20 cellular contexts compared by ENCODE assay signal in the genomic region with DNA sequence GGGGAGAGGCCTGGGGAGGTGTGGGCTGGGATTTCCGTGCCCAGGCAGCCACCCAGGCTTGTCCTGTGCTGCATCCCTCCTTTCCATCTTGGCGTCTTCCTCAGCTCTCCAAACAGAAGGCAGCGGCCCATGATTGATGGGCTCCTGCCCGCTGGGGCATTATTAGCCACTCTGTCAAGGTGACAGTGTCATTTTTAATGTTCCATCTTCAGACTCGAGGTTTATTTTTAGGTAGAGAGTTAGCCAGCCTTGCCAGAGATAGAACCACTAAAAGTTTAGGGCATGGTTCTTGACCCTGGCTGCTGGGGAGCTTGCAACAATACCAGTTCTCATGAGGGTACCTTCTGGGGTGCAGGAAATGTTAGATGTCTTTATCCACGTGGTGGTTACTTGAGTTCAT. TPM values are rescaled to one million over a fixed set of nuclear protein-coding genes. Genes with fewer than 3 reads are reported as not detected.
A peak's percentile ranks its signal among the peaks of the same experiment; 100 is the strongest.
DNase-seq lines count a peak whose midpoint lies in the region; ATAC-seq and TF ChIP-seq lines count a peak whose summit lies in the region.
"Had no signal": no experiment of that assay in that cellular context is flagged by ENCODE, and none has a peak within 500 bp of the region (broad histone marks: within the 10 kb centered on the region; RNA-seq: fewer than 3 reads in every experiment).

No MANE protein-coding gene starts in this region.

- H3K9me3 ChIP-seq in SU-DHL-6 (ENCODE audit: insufficient read depth, low read length) (no peaks in the 10 kb centered on the region), heart right ventricle (peaks cover 0 to 9% (median 0%) of the 10 kb centered on the region in 11 donors)

- H3K4me2 ChIP-seq in SU-DHL-6 (ENCODE audit: low read depth, low read length, poor library complexity, severe bottlenecking): peak overlapping the region; percentile 9
- H3K4me2 ChIP-seq: BLaER1 had no signal

- peaks cover 2% of the 10 kb centered on the region; the same call in 1 of the 2 replicates for H3F3A ChIP-seq in SU-DHL-6 (ENCODE audit: insufficient read depth)

- H3K27me3 ChIP-seq in SU-DHL-6 (ENCODE audit: low read length) (no peaks in the 10 kb centered on the region), heart right ventricle (no peaks in the 10 kb centered on the region)
- H3K27me3 ChIP-seq: BLaER1 had no signal

- H3K4me3 ChIP-seq in SU-DHL-6 (ENCODE audit: insufficient read depth, low read length, poor library complexity, severe bottlenecking): no peak overlapping the region
- H3K4me3 ChIP-seq in heart right ventricle: no peak overlapping the region
- H3K4me3 ChIP-seq: BLaER1 had no signal

- ATAC-seq in heart right ventricle: peak in 6 of 8 donors; percentile 16 to 75 (median 52)
- ATAC-seq: HCT116, HepG2 had no signal

- H3K36me3 ChIP-seq in SU-DHL-6 (ENCODE audit: low read length) (no peaks in the 10 kb centered on the region), heart right ventricle (no peaks in the 10 kb centered on the region)
- H3K36me3 ChIP-seq: BLaER1 had no signal

- intact Hi-C loops in heart right ventricle (cut with DNase I): no loop called here

- DNase-seq in NCI-H2227 (lab: John Stamatoyannopoulos, UW; ENCODE audit: unreplicated experiment) (peak; percentile 33), NCI-H2227 treated with DMSO at 0.1 percent for 48 hours (lab: John Stamatoyannopoulos, UW) (no peak), heart right ventricle (no peak), left kidney (ENCODE audit: low read depth, low spot score) (peak; percentile 29), kidney glomerular epithelial cell (lab: John Stamatoyannopoulos, UW) (no peak), NCI-H1048 (lab: John Stamatoyannopoulos, UW) (no peak)
- DNase-seq in NK-92 treated with Interleukin-12 subunit alpha and Interleukin-12 subunit beta, amount 100 ng/mL, for 24 hours (lab: John Stamatoyannopoulos, UW): no peak
- DNase-seq: 8988T; CD4-positive, alpha-beta memory T cell; DMS153; DMS79; GDM1; GOT3; H7; HFFc6 had no signal

- no peaks in the 10 kb centered on the region for H3K9me2 ChIP-seq in SU-DHL-6 (replicated peaks; ENCODE audit: insufficient read depth, low read length)

- H4K20me1 ChIP-seq in SU-DHL-6 (ENCODE audit: low read depth, low read length): no peaks in the 10 kb centered on the region
- H4K20me1 ChIP-seq: BLaER1 had no signal

- H3K27ac ChIP-seq in SU-DHL-6 (ENCODE audit: low read depth, low read length) (peak overlapping the region; percentile 0; the same call in 1 of the 2 replicates), heart right ventricle (peak overlapping the region in 2 of 10 donors; percentile 8 to 20)
- H3K27ac ChIP-seq: BLaER1 had no signal

- H2AFZ ChIP-seq in SU-DHL-6 (ENCODE audit: low read depth, low read length, severe bottlenecking): peak overlapping the region; percentile 14

- no peaks in the 10 kb centered on the region for H3K79me2 ChIP-seq in SU-DHL-6 (ENCODE audit: insufficient read depth, low read length)

- peak overlapping the region; percentile 6; the same call in 1 of the 2 replicates for H3K9ac ChIP-seq in SU-DHL-6 (ENCODE audit: low read length)
- H3K9ac ChIP-seq: BLaER1 had no signal

- TF ChIP-seq CTCF in SU-DHL-6 (IDR thresholded peaks at IDR 0.05; ENCODE audit: insufficient read depth, low read length, poor library complexity, severe bottlenecking) (no peak), heart right ventricle (IDR thresholded peaks at IDR 0.05) (no peak)

- H3K4me1 ChIP-seq in heart right ventricle: peaks cover 0 to 6% (median 0%) of the 10 kb centered on the region in 9 donors
- H3K4me1 ChIP-seq: BLaER1 had no signal

- WGBS in heart right ventricle, 2 donors: 46 to 48% methylated on average over 6 of the region's 6 CpGs

RNA-seq across cellular contexts. Expression of a gene that starts 30.8 kb away (rescaled TPM):
- total RNA-seq in heart right ventricle: 10 to 100 TPM in 1 of 10 donors, 1 to 10 TPM in 7, under 1 TPM in 2; 0.11 to 10.7 (median 2.6) TPM
- polyA plus RNA-seq in heart right ventricle: under 1 TPM; 0.13 to 0.37 TPM
- total RNA-seq: CD4-positive, alpha-beta memory T cell had no signal
- polyA plus RNA-seq: CD14-positive monocyte; CD4-positive, alpha-beta memory T cell; HepG2 had no signal

Comparison
In these comparisons a context has a peak if more than half of its experiments do, and no peak if none do; other contexts are left out.
1. DNase-seq: peak in NCI-H2227 (single experiment) and left kidney (single experiment); none in NCI-H2227 treated with DMSO at 0.1 percent for 48 hours (single experiment), heart right ventricle (0 of 2), kidney glomerular epithelial cell (single experiment), NCI-H1048 (single experiment) and NK-92 treated with Interleukin-12 subunit alpha and Interleukin-12 subunit beta, amount 100 ng/mL, for 24 hours (single experiment).